Comparison of ENCODE assay signal across 22 cellular contexts in genomic region chr11:62507023-62507422, GRCh38. TPM values are rescaled to one million over a fixed set of nuclear protein-coding genes. Genes with fewer than 3 reads are reported as not detected.
DNase-seq lines count a peak whose midpoint lies in the region; ATAC-seq and TF ChIP-seq lines count a peak whose summit lies in the region.
"Had no signal": no experiment of that assay in that cellular context is flagged by ENCODE, and none has a peak within 500 bp of the region (broad histone marks: within the 10 kb centered on the region; RNA-seq: fewer than 3 reads in every experiment).

No MANE protein-coding gene starts in this region.

- intact Hi-C loops in heart right ventricle (cut with DNase I) (loop anchor here in 5 of 10 donors (1.0 to 10.0 kb wide), 5 partner anchors 35 to 110 kb away; no protein-coding TSS in a partner anchor), Right ventricle myocardium superior (cut with DNase I) (loop anchor here (5.0 kb wide), 1 partner anchor 35 kb away; no protein-coding TSS in a partner anchor), prostate gland (cut with DNase I) (loop anchor here (5.0 kb wide), 2 partner anchors 40 to 60 kb away; partner anchors contain the start of gene AHNAK), uterus (cut with DNase I; ENCODE audit: low total_unique reads) (no loop called here), colonic mucosa (cut with DNase I) (no loop called here)

- ATAC-seq in heart right ventricle (no peak), Right ventricle myocardium superior (ENCODE audit: poor library complexity) (no peak), gastroesophageal sphincter (no peak), HG03439 (IDR thresholded peaks at IDR 0.05; ENCODE audit: unreplicated experiment) (no peak)
- ATAC-seq: activated CD4-positive, CD25-positive, alpha-beta regulatory T cell treated with anti-CD3 and anti-CD28 coated beads, Interleukin-2, amount 50 U/mL, for 24 hours; activated T-cell treated with anti-CD3 and anti-CD28 coated beads, Interleukin-2, amount 50 U/mL, for 4 hours; foreskin keratinocyte; HCT116; sciatic nerve had no signal

- H3K27ac ChIP-seq in heart right ventricle (peak overlapping the region in 7 of 10 donors; percentile 1 to 89 (median 78)), gastroesophageal sphincter (peak overlapping the region in 3 of 4 donors; percentile 79 to 86 (median 85)), prostate gland (peak overlapping the region; percentile 75 to 91), uterus (peak overlapping the region; percentile 67 to 77), colonic mucosa (no peak overlapping the region)
- H3K27ac ChIP-seq: epithelial cell of prostate, foreskin keratinocyte had no signal

- H3K9me3 ChIP-seq in heart right ventricle (no peaks in the 10 kb centered on the region), gastroesophageal sphincter (no peaks in the 10 kb centered on the region), prostate gland (no peaks in the 10 kb centered on the region), uterus (no peaks in the 10 kb centered on the region), colonic mucosa (no peaks in the 10 kb centered on the region)
- H3K9me3 ChIP-seq: SK-N-SH, thyroid gland had no signal

- TF ChIP-seq CTCF in heart right ventricle (IDR thresholded peaks at IDR 0.05) (no peak), gastroesophageal sphincter (IDR thresholded peaks at IDR 0.05) (no peak), prostate gland (IDR thresholded peaks at IDR 0.05) (no peak), uterus (IDR thresholded peaks at IDR 0.05) (no peak), colonic mucosa (IDR thresholded peaks at IDR 0.05) (no peak)

- H3K36me3 ChIP-seq in heart right ventricle (no peaks in the 10 kb centered on the region), gastroesophageal sphincter (no peaks in the 10 kb centered on the region), prostate gland (no peaks in the 10 kb centered on the region), uterus (no peaks in the 10 kb centered on the region), colonic mucosa (no peaks in the 10 kb centered on the region)
- H3K36me3 ChIP-seq: thyroid gland had no signal

- H3K9ac ChIP-seq in colonic mucosa (ENCODE audit: low read depth in 2 of 2, low read length in 2 of 2): no peak overlapping the region
- H3K9ac ChIP-seq: SK-N-SH had no signal

- TF ChIP-seq POLR2A in gastroesophageal sphincter (IDR thresholded peaks at IDR 0.05) (no peak), prostate gland (IDR thresholded peaks at IDR 0.05) (no peak), uterus (IDR thresholded peaks at IDR 0.05) (no peak)

- no peak overlapping the region for H3K4me3 ChIP-seq in heart right ventricle
- no peak overlapping the region for H3K4me3 ChIP-seq in gastroesophageal sphincter
- no peak overlapping the region for H3K4me3 ChIP-seq in prostate gland
- no peak overlapping the region for H3K4me3 ChIP-seq in uterus
- no peak overlapping the region for H3K4me3 ChIP-seq in colonic mucosa
- H3K4me3 ChIP-seq: thyroid gland had no signal

- WGBS in heart right ventricle, 2 donors: 40 to 45% methylated on average over 3 of the region's 3 CpGs
- 23 to 32% methylated on average over 3 of the region's 3 CpGs for WGBS in gastroesophageal sphincter (ENCODE audit: low coverage in 1 of 2), 2 donors
- WGBS in prostate gland: 58% methylated on average over 3 of the region's 3 CpGs

- DNase-seq in heart right ventricle: no peak
- no peak for DNase-seq in Right ventricle myocardium superior
- DNase-seq in prostate gland (ENCODE audit: low spot score): no peak
- DNase-seq in uterus: peak in 1 of 2 donors; percentile 37
- no peak for DNase-seq in T1000 (lab: John Stamatoyannopoulos, UW)
- no peak for DNase-seq in colonic mucosa
- DNase-seq: activated naive CD4-positive, alpha-beta T cell treated with Interleukin-2 at 50 U/mL for 16 hours; activated T-cell treated with anti-CD3 and anti-CD28 coated beads, Interleukin-2, amount 50 U/mL, for 4 hours; amygdala; caudate nucleus; foreskin keratinocyte; midbrain; NCI-H1092 treated with DMSO at 0.1 percent for 48 hours; NCI-H2029 treated with DMSO at 0.1 percent for 48 hours; SK-N-SH; thyroid gland had no signal

- no peak for TF ChIP-seq EP300 in gastroesophageal sphincter (IDR thresholded peaks at IDR 0.05)

- H3K4me1 ChIP-seq in heart right ventricle (peaks cover 11 to 74% (median 60%) of the 10 kb centered on the region in 9 donors), gastroesophageal sphincter (peaks cover 6 to 95% (median 40%) of the 10 kb centered on the region in 3 donors), prostate gland (replicated peaks) (peaks cover 22% of the 10 kb centered on the region), uterus (no peaks in the 10 kb centered on the region), colonic mucosa (peaks cover 5% of the 10 kb centered on the region)
- H3K4me1 ChIP-seq: foreskin keratinocyte had no signal

- H3K27me3 ChIP-seq in heart right ventricle (no peaks in the 10 kb centered on the region), gastroesophageal sphincter (no peaks in the 10 kb centered on the region), prostate gland (replicated peaks; ENCODE audit: insufficient read depth) (no peaks in the 10 kb centered on the region), uterus (no peaks in the 10 kb centered on the region), colonic mucosa (no peaks in the 10 kb centered on the region)
- H3K27me3 ChIP-seq: foreskin keratinocyte, thyroid gland had no signal

RNA-seq across cellular contexts. Expression of gene AHNAK, which starts 39.6 kb away (rescaled TPM):
- total RNA-seq in heart right ventricle (100 to 1,000 TPM; 259 to 447 (median 386) TPM), Right ventricle myocardium superior (318 TPM), gastroesophageal sphincter (1,000 to 10,000 TPM; 1,348 to 2,181 (median 1,745) TPM), prostate gland (100 to 1,000 TPM; 367 to 434 TPM), uterus (1,000 to 10,000 TPM in 1 of 4 donors, 100 to 1,000 TPM in 3; 452 to 1,353 (median 779) TPM), colonic mucosa (100 to 1,000 TPM; 458 to 631 TPM)
- polyA plus RNA-seq in heart right ventricle: 100 to 1,000 TPM; 101 to 113 TPM

Comparison
In these comparisons a context has a peak if more than half of its experiments do, and no peak if none do; other contexts are left out.
1. intact Hi-C loops: an anchor here in Right ventricle myocardium superior (5.0 kb wide) and prostate gland (5.0 kb wide); none called in uterus and colonic mucosa.